In genomic region chr16:50497592-50497991, GRCh38 we compare ENCODE assay signal across 17 cellular contexts. TPM values are rescaled to one million over a fixed set of nuclear protein-coding genes. Genes with fewer than 3 reads are reported as not detected.
DNase-seq lines count a peak whose midpoint lies in the region; ATAC-seq and TF ChIP-seq lines count a peak whose summit lies in the region.
"Had no signal": no experiment of that assay in that cellular context is flagged by ENCODE, and none has a peak within 500 bp of the region (broad histone marks: within the 10 kb centered on the region; RNA-seq: fewer than 3 reads in every experiment).

No MANE protein-coding gene starts in this region.

- no peak overlapping the region for H2BK15ac ChIP-seq in IMR-90 (ENCODE audit: low read depth, low read length)

- no peak overlapping the region for H3K4ac ChIP-seq in IMR-90 (ENCODE audit: low read depth, low read length)

- DNase-seq in EL (peak; percentile 78), IMR-90 (peak; percentile 13), chondrocyte (ENCODE audit: low spot score) (no peak), osteocyte (ENCODE audit: extremely low spot score, unreplicated experiment) (peak; percentile 71)
- no peak for DNase-seq in T-helper 2 cell treated with Interferon-gamma antibody and Interleukin-4, amounts not matched to agents 5 μg/mL and 100 μg/mL, for 36 hours (ENCODE audit: low spot score)
- no peak for DNase-seq in effector memory CD4-positive, alpha-beta T cell
- DNase-seq: activated B cell treated with CpG ODN at 0.5 μM for 24 hours; activated gamma-delta T cell treated with Interleukin-2 at 50 U/mL for 16 hours; anterior cingulate cortex; NCI-H1417; NK-92 treated with Interleukin-12 subunit alpha and Interleukin-12 subunit beta, amount 100 ng/mL, for 24 hours; thyroid gland had no signal

- no peak overlapping the region for H3K4me3 Mint-ChIP-seq in chondrocyte (ENCODE audit: unreplicated experiment)
- no peak overlapping the region for H3K4me3 Mint-ChIP-seq in osteocyte (ENCODE audit: unreplicated experiment)
- no peak overlapping the region for H3K4me3 Mint-ChIP-seq in T-helper 2 cell treated with Interferon-gamma antibody and Interleukin-4, amounts not matched to agents 5 μg/mL and 100 μg/mL, for 36 hours
- H3K4me3 Mint-ChIP-seq: activated B cell treated with CpG ODN at 0.5 μM for 24 hours had no signal

- TF ChIP-seq POLR2A in IMR-90 (IDR thresholded peaks at IDR 0.05; ENCODE audit: low read depth, low read length) = no peak

- H3K23ac ChIP-seq in IMR-90 (ENCODE audit: low read depth, low read length) = no peak overlapping the region

- H3K27me3 ChIP-seq in IMR-90 (ENCODE audit: control insufficient read depth, insufficient read depth, low read length) = no peaks in the 10 kb centered on the region
- H3K27me3 ChIP-seq in effector memory CD4-positive, alpha-beta T cell (replicated peaks; ENCODE audit: control insufficient read depth, insufficient read depth, low read length, poor library complexity, severe bottlenecking) = no peaks in the 10 kb centered on the region
- H3K27me3 ChIP-seq: thyroid gland had no signal

- ATAC-seq in IMR-90 (ENCODE audit: low read depth) = no peak
- ATAC-seq in HG03135 (IDR thresholded peaks at IDR 0.05; ENCODE audit: unreplicated experiment) = no peak
- no peak for ATAC-seq in GM18858 (IDR thresholded peaks at IDR 0.05; ENCODE audit: unreplicated experiment)
- ATAC-seq: Right ventricle myocardium inferior had no signal

- no peak overlapping the region for H3K56ac ChIP-seq in IMR-90 (ENCODE audit: extremely low read depth, insufficient read depth, low read length)

- no peak overlapping the region for H4K8ac ChIP-seq in IMR-90 (ENCODE audit: low read depth in 2 of 2, low read length in 2 of 2)

- no TSS peak for BruUV-seq in IMR-90 (replicated peaks; lab: Mats Ljungman, UMichigan)

- no peak overlapping the region for H4K5ac ChIP-seq in IMR-90 (ENCODE audit: low read depth, low read length)

- TF ChIP-seq RAD21 in IMR-90 (IDR thresholded peaks at IDR 0.05; ENCODE audit: low read length) = no peak

- no peaks in the 10 kb centered on the region for H3K79me1 ChIP-seq in IMR-90 (ENCODE audit: low read depth in 1 of 2, low read length in 2 of 2)

- H2AK5ac ChIP-seq in IMR-90 (ENCODE audit: low read depth, low read length) = no peak overlapping the region

- no peaks in the 10 kb centered on the region for H4K20me1 ChIP-seq in IMR-90 (ENCODE audit: insufficient read depth, low read length)

- H3K18ac ChIP-seq in IMR-90 (ENCODE audit: low read depth, low read length) = no peak overlapping the region

- H2BK20ac ChIP-seq in IMR-90 (ENCODE audit: low read depth, low read length) = no peak overlapping the region

- no peak overlapping the region for H3K27ac ChIP-seq in IMR-90 (ENCODE audit: insufficient read depth, low read length)
- H3K27ac ChIP-seq in effector memory CD4-positive, alpha-beta T cell (ENCODE audit: insufficient read depth, low read length, poor library complexity, severe bottlenecking) = no peak overlapping the region
- H3K27ac ChIP-seq: KMS-11, skin epidermis, thyroid gland had no signal

- no peak overlapping the region for H2BK120ac ChIP-seq in IMR-90 (ENCODE audit: low read depth, low read length)

- H3K36me3 Mint-ChIP-seq in chondrocyte (ENCODE audit: low read depth) (no peaks in the 10 kb centered on the region), osteocyte (ENCODE audit: unreplicated experiment) (no peaks in the 10 kb centered on the region)
- H3K36me3 Mint-ChIP-seq in T-helper 2 cell treated with Interferon-gamma antibody and Interleukin-4, amounts not matched to agents 5 μg/mL and 100 μg/mL, for 36 hours (ENCODE audit: low read depth) = no peaks in the 10 kb centered on the region

- H3K4me1 ChIP-seq in IMR-90 (ENCODE audit: control insufficient read depth, insufficient read depth, low read length) = no peaks in the 10 kb centered on the region
- H3K4me1 ChIP-seq in effector memory CD4-positive, alpha-beta T cell (ENCODE audit: control insufficient read depth, insufficient read depth, low read length, poor library complexity, severe bottlenecking) = no peaks in the 10 kb centered on the region
- H3K4me1 ChIP-seq: thyroid gland had no signal

- H2BK5ac ChIP-seq in IMR-90 (ENCODE audit: low read depth, low read length, poor library complexity, severe bottlenecking) = no peak overlapping the region

- no peak overlapping the region for H3K9ac ChIP-seq in IMR-90 (ENCODE audit: low read depth, low read length)
- H3K9ac ChIP-seq: KMS-11 had no signal

- H4K91ac ChIP-seq in IMR-90 (ENCODE audit: insufficient read depth, low read depth, low read length) = no peak overlapping the region

- no peaks in the 10 kb centered on the region for H3K36me3 ChIP-seq in IMR-90 (ENCODE audit: control insufficient read depth, insufficient read depth, low read length)
- H3K36me3 ChIP-seq in effector memory CD4-positive, alpha-beta T cell (ENCODE audit: control insufficient read depth, insufficient read depth, low read length) = no peaks in the 10 kb centered on the region
- H3K36me3 ChIP-seq: thyroid gland had no signal

- POLR2A ChIA-PET in IMR-90 (lab: Charles Lee; ENCODE audit: unreplicated experiment) = no interaction called here

- intact Hi-C loops in IMR-90 (cut with micrococcal nuclease) = no loop called here

- no peak overlapping the region for H3K4me2 ChIP-seq in IMR-90 (ENCODE audit: low read depth, low read length)
- H3K4me2 ChIP-seq: KMS-11 had no signal

- H3K9me1 ChIP-seq in IMR-90 (ENCODE audit: insufficient read depth, low read length) = no peaks in the 10 kb centered on the region

- H3K27me3 Mint-ChIP-seq in chondrocyte (ENCODE audit: low read depth) = no peaks in the 10 kb centered on the region
- no peaks in the 10 kb centered on the region for H3K27me3 Mint-ChIP-seq in osteocyte (ENCODE audit: unreplicated experiment)
- no peaks in the 10 kb centered on the region for H3K27me3 Mint-ChIP-seq in T-helper 2 cell treated with Interferon-gamma antibody and Interleukin-4, amounts not matched to agents 5 μg/mL and 100 μg/mL, for 36 hours (ENCODE audit: low read depth)

- H2AFZ ChIP-seq in IMR-90 (replicated peaks; ENCODE audit: low read length, poor library complexity) = no peak overlapping the region

- in situ Hi-C loops in IMR-90 (cut with MboI; ENCODE audit: low sequenced_read_pairs) = no loop called here

- H3K14ac ChIP-seq in IMR-90 (replicated peaks; ENCODE audit: low read depth, low read length) = no peak overlapping the region

- TF ChIP-seq CTCF in IMR-90 (conservative IDR thresholded peaks at IDR 0.05; ENCODE audit: low read depth, low read length) (no peak), chondrocyte (IDR thresholded peaks at IDR 0.05) (no peak), osteocyte (IDR thresholded peaks at IDR 0.05) (no peak)

- no peak overlapping the region for H2AK9ac ChIP-seq in IMR-90 (replicated peaks; ENCODE audit: low read depth, low read length, poor library complexity)

- H3K27ac Mint-ChIP-seq in chondrocyte (ENCODE audit: unreplicated experiment) = peak overlapping the region; percentile 49
- no peak overlapping the region for H3K27ac Mint-ChIP-seq in osteocyte (ENCODE audit: unreplicated experiment)
- no peak overlapping the region for H3K27ac Mint-ChIP-seq in T-helper 2 cell treated with Interferon-gamma antibody and Interleukin-4, amounts not matched to agents 5 μg/mL and 100 μg/mL, for 36 hours
- H3K27ac Mint-ChIP-seq: activated B cell treated with CpG ODN at 0.5 μM for 24 hours had no signal

- CTCF ChIA-PET in IMR-90 (lab: Yijun Ruan, JAX) = no interaction called here

- WGBS in IMR-90 (ENCODE audit: extremely low coverage in 2 of 2, insufficient read length in 1 of 2), 2 experiments = no CpG with 5 or more reads among the region's 3 CpGs

- dilution Hi-C loops in IMR-90 (cut with HindIII; ENCODE audit: low sequenced_read_pairs, unreplicated experiment) = no loop called here

- no peaks in the 10 kb centered on the region for H3K9me3 ChIP-seq in IMR-90 (ENCODE audit: control insufficient read depth, insufficient read depth, low read length)
- no peaks in the 10 kb centered on the region for H3K9me3 ChIP-seq in effector memory CD4-positive, alpha-beta T cell (ENCODE audit: control insufficient read depth, low read length)
- H3K9me3 ChIP-seq: thyroid gland had no signal

- H3K4me1 Mint-ChIP-seq in chondrocyte (ENCODE audit: low read depth) (peaks cover 37% of the 10 kb centered on the region), osteocyte (ENCODE audit: unreplicated experiment) (no peaks in the 10 kb centered on the region)
- no peaks in the 10 kb centered on the region for H3K4me1 Mint-ChIP-seq in T-helper 2 cell treated with Interferon-gamma antibody and Interleukin-4, amounts not matched to agents 5 μg/mL and 100 μg/mL, for 36 hours (ENCODE audit: low read depth)
- H3K4me1 Mint-ChIP-seq: activated B cell treated with CpG ODN at 0.5 μM for 24 hours had no signal

- H3K4me3 ChIP-seq in IMR-90 (ENCODE audit: insufficient read depth, low read depth, low read length) = no peak overlapping the region
- H3K4me3 ChIP-seq in effector memory CD4-positive, alpha-beta T cell (ENCODE audit: insufficient read depth, low read depth, low read length, poor library complexity, severe bottlenecking) = no peak overlapping the region
- H3K4me3 ChIP-seq: skin epidermis, thyroid gland had no signal

- H3K9me3 Mint-ChIP-seq in chondrocyte (ENCODE audit: low read depth) = peaks cover 6% of the 10 kb centered on the region
- H3K9me3 Mint-ChIP-seq in osteocyte (ENCODE audit: unreplicated experiment) = no peaks in the 10 kb centered on the region
- H3K9me3 Mint-ChIP-seq in T-helper 2 cell treated with Interferon-gamma antibody and Interleukin-4, amounts not matched to agents 5 μg/mL and 100 μg/mL, for 36 hours = no peaks in the 10 kb centered on the region

TF ChIP-seq in IMR-90, 13 proteins besides CTCF, POLR2A, EP300 and RAD21 (continues in another document):
- TF ChIP-seq RFX5 (IDR thresholded peaks at IDR 0.05; ENCODE audit: low read depth, low read length) = no peak
- no peak for TF ChIP-seq CHD1 (IDR thresholded peaks at IDR 0.05; ENCODE audit: low read depth, low read length)
- TF ChIP-seq ELK1 (IDR thresholded peaks at IDR 0.05; ENCODE audit: borderline replicate concordance, low read depth, low read length) = no peak
- TF ChIP-seq CEBPB (IDR thresholded peaks at IDR 0.05; ENCODE audit: low read depth, low read length) = no peak

RNA-seq across cellular contexts. Expression of gene NKD1, which starts 50.6 kb away (rescaled TPM):
- total RNA-seq in IMR-90 (2012; rRNA removed) (under 0.01 TPM in 1 of 2 replicates, not detected in the other), chondrocyte (5.6 to 8.0 TPM (median 7.8 TPM) in 3 replicates), osteocyte (0.43 and 0.63 TPM in 2 replicates)
- polyA plus RNA-seq in IMR-90 (2012; rRNA removed) = not detected in 2 replicates
- polyA plus RNA-seq in IMR-90 (2012; cell fraction: cytosol; rRNA removed) = 0.04 TPM in 1 of 2 replicates, not detected in the other
- under 0.01 TPM in 1 of 2 replicates, not detected in the other for polyA plus RNA-seq in IMR-90 (2012; cell fraction: nucleus; rRNA removed; ENCODE audit: low replicate concordance)

Comparison
In these comparisons a context has a peak if more than half of its experiments do, and no peak if none do; other contexts are left out.
1. DNase-seq: peak in EL (single experiment), IMR-90 (single experiment) and osteocyte (single experiment); none in chondrocyte (single experiment), T-helper 2 cell treated with Interferon-gamma antibody and Interleukin-4, amounts not matched to agents 5 μg/mL and 100 μg/mL, for 36 hours (single experiment) and effector memory CD4-positive, alpha-beta T cell (0 of 3).